In the genomic region with DNA sequence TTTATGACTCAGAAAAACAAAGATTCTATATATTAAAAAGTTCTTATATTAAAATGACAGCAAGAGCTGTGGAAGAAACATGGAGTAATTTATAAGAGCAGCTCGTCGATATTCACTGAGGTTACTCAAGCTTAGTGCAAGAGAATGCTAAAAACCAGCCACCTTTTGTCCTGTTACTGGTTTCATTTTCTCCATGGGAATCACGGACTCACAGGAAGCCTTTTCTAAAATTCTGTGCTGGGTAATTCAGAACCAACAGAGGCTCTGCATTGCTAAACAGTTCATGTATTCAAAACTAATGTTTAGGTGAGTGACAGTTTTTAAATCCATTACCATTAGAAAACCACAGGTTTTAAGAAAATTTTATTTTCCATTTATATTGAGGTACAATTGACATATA, we compare ENCODE assay signal across 13 cellular contexts.
A peak's percentile ranks its signal among the peaks of the same experiment; 100 is the strongest.
DNase-seq lines count a peak whose midpoint lies in the region; ATAC-seq and TF ChIP-seq lines count a peak whose summit lies in the region.
"Had no signal": no experiment of that assay in that cellular context is flagged by ENCODE, and none has a peak within 500 bp of the region (broad histone marks: within the 10 kb centered on the region; RNA-seq: fewer than 3 reads in every experiment).

No MANE protein-coding gene starts in this region.

- H3K9me3 Mint-ChIP-seq in immature natural killer cell, result peaks cover 0 to 3% (median 0%) of the 10 kb centered on the region in 6 donors

- no peaks in the 10 kb centered on the region for H3K4me1 ChIP-seq in left ventricle myocardium inferior
- H3K4me1 ChIP-seq: stomach had no signal

- no peaks in the 10 kb centered on the region for H3K4me1 Mint-ChIP-seq in immature natural killer cell

- in situ Hi-C loops in GM13977 (cut with MboI; ENCODE audit: low pct_unique_long_range_greater_than_20kb, low sequenced_read_pairs, unreplicated experiment), result no loop called here

- no peak overlapping the region for H3K4me3 Mint-ChIP-seq in immature natural killer cell

- H3K27ac Mint-ChIP-seq in immature natural killer cell, result no peak overlapping the region

- no peaks in the 10 kb centered on the region for H3K27me3 ChIP-seq in left ventricle myocardium inferior (ENCODE audit: low read depth)
- H3K27me3 ChIP-seq: stomach had no signal

- DNase-seq in left ventricle myocardium inferior (no peak), cardiac septum (ENCODE audit: low spot score) (no peak), LHCN-M2 (ENCODE audit: low read depth) (peak; percentile 13), cerebellar cortex (ENCODE audit: low spot score) (peak; percentile 18), immature natural killer cell (no peak), GM13977 (ENCODE audit: low spot score) (no peak), NCI-H345 treated with DMSO at 0.1 percent for 48 hours (lab: John Stamatoyannopoulos, UW; ENCODE audit: unreplicated experiment) (no peak)
- DNase-seq: activated CD4-positive, alpha-beta T cell treated with anti-CD3 and anti-CD28 coated beads, Interleukin-2, amount 50 U/mL, for 4 hours; cortex of kidney; NCI-H526 treated with DMSO at 0.1 percent for 48 hours; stimulated activated CD4-positive, alpha-beta T cell treated with anti-CD3 and anti-CD28 coated beads, Interleukin-4, amount 100 ng/mL, for 24 hours; stomach had no signal

- H3K9me3 ChIP-seq in left ventricle myocardium inferior (replicated peaks), result peaks cover 36% of the 10 kb centered on the region
- H3K9me3 ChIP-seq: stomach had no signal

- intact Hi-C loops in left ventricle myocardium inferior (cut with micrococcal nuclease) (no loop called here), cardiac septum (cut with DNase I) (no loop called here)

- no peaks in the 10 kb centered on the region for H3K36me3 ChIP-seq in left ventricle myocardium inferior
- H3K36me3 ChIP-seq: stomach had no signal

- H3K4me3 ChIP-seq in left ventricle myocardium inferior, result peak overlapping the region; percentile 35
- H3K4me3 ChIP-seq: stomach had no signal

- TF ChIP-seq CTCF in left ventricle myocardium inferior (IDR thresholded peaks at IDR 0.05; ENCODE audit: borderline replicate concordance) (no peak), GM13977 (IDR thresholded peaks at IDR 0.05; ENCODE audit: extremely low read depth, insufficient read depth, missing control alignments) (no peak)

- no peak for ATAC-seq in HG03457 (IDR thresholded peaks at IDR 0.05; ENCODE audit: unreplicated experiment)

- peaks cover 0 to 5% (median 1%) of the 10 kb centered on the region in 3 donors for H3K27me3 Mint-ChIP-seq in immature natural killer cell (ENCODE audit: low read depth in 3 of 3)

- H3K27ac ChIP-seq in left ventricle myocardium inferior (replicated peaks), result peak overlapping the region; percentile 20
- H3K27ac ChIP-seq: stomach had no signal

- no peaks in the 10 kb centered on the region for H3K36me3 Mint-ChIP-seq in immature natural killer cell

Comparison
In these comparisons a context has a peak if more than half of its experiments do, and no peak if none do; other contexts are left out.
1. DNase-seq: peak in LHCN-M2 (single experiment) and cerebellar cortex (single experiment); none in left ventricle myocardium inferior (single experiment), cardiac septum (single experiment), immature natural killer cell (0 of 3), GM13977 (single experiment) and NCI-H345 treated with DMSO at 0.1 percent for 48 hours (single experiment).